ENCODE assay signal across 36 cellular contexts in genomic region chr19:55358493-55358892, GRCh38. TPM values are rescaled to one million over a fixed set of nuclear protein-coding genes. Genes with fewer than 3 reads are reported as not detected.
"Had no signal": no experiment of that assay in that cellular context is flagged by ENCODE, and none has a peak within 500 bp of the region (broad histone marks: within the 10 kb centered on the region; RNA-seq: fewer than 3 reads in every experiment).

No MANE protein-coding gene starts in this region.

- H3K27me3 ChIP-seq: adrenal gland had no signal

- H3K4me3 ChIP-seq: adrenal gland, body of pancreas, breast epithelium had no signal

- H3K9me3 ChIP-seq: adrenal gland, body of pancreas, breast epithelium had no signal

- DNase-seq: activated CD4-positive, alpha-beta memory T cell treated with anti-CD3 and anti-CD28 coated beads, Interleukin-2, amount 10 ng/mL, durations not matched to agents 7 days and 5 days; activated CD4-positive, alpha-beta T cell treated with anti-CD3 and anti-CD28 coated beads for 1 hour; activated CD4-positive, alpha-beta T cell treated with anti-CD3 and anti-CD28 coated beads for 36 hours; activated CD4-positive, alpha-beta T cell treated with anti-CD3 and anti-CD28 coated beads for 48 hours; activated CD4-positive, alpha-beta T cell treated with anti-CD3 and anti-CD28 coated beads, Interleukin-2, amount 10 ng/mL, durations not matched to agents 7 days and 5 days; activated CD4-positive, alpha-beta T cell treated with anti-CD3 and anti-CD28 coated beads, Interleukin-2, amount 50 U/mL, for 48 hours; activated CD4-positive, CD25-positive, alpha-beta regulatory T cell; activated CD8-positive, alpha-beta memory T cell treated with anti-CD3 and anti-CD28 coated beads for 24 hours; activated CD8-positive, alpha-beta memory T cell treated with anti-CD3 and anti-CD28 coated beads, Interleukin-2, amount 10 ng/mL, durations not matched to agents 7 days and 5 days; activated CD8-positive, alpha-beta memory T cell treated with anti-CD3 and anti-CD28 coated beads, Interleukin-2, amount 50 U/mL, for 48 hours; activated CD8-positive, alpha-beta T cell treated with anti-CD3 and anti-CD28 coated beads, Interleukin-2, amount 10 ng/mL, durations not matched to agents 7 days and 5 days; activated effector memory CD4-positive, alpha-beta T cell treated with Interleukin-2 at 50 U/mL for 16 hours; activated gamma-delta T cell treated with Interleukin-2 at 50 U/mL for 16 hours; activated naive CD4-positive, alpha-beta T cell; activated naive CD4-positive, alpha-beta T cell treated with anti-CD3 and anti-CD28 coated beads for 36 hours; activated naive CD4-positive, alpha-beta T cell treated with anti-CD3 and anti-CD28 coated beads, Interleukin-2, amount 50 U/mL, for 16 hours; activated naive CD8-positive, alpha-beta T cell treated with anti-CD3 and anti-CD28 coated beads for 36 hours; activated T-cell treated with anti-CD3 and anti-CD28 coated beads, Interleukin-2, amount 50 U/mL, for 24 hours; activated T-cell treated with anti-CD3 and anti-CD28 coated beads, Interleukin-2, amount 50 U/mL, for 48 hours; amniotic stem cell; aorta; brain microvascular endothelial cell; central memory CD4-positive, alpha-beta T cell; T-helper 1 cell; T-helper 2 cell; T-helper 9 cell; WERI-Rb-1 had no signal

- H3K36me3 ChIP-seq: adrenal gland, brain microvascular endothelial cell, breast epithelium, WERI-Rb-1 had no signal

- H3K27ac ChIP-seq: adrenal gland, body of pancreas, brain microvascular endothelial cell, breast epithelium, WERI-Rb-1 had no signal

- FAIRE-seq: astrocyte had no signal

RNA-seq across cellular contexts. Expression of gene COX6B2, which starts 4.0 kb away (rescaled TPM):
- total RNA-seq: activated CD4-positive, alpha-beta T cell treated with anti-CD3 and anti-CD28 coated beads, Interleukin-2, amount 10 ng/mL, durations not matched to agents 7 days and 5 days; activated naive CD8-positive, alpha-beta T cell treated with anti-CD3 and anti-CD28 coated beads for 36 hours; cardiac septum had no signal
- polyA plus RNA-seq: adrenal gland, aorta had no signal

RNA-seq across cellular contexts. Expression of gene GARIN5B, which starts 4.6 kb away (rescaled TPM):
- total RNA-seq: activated CD4-positive, alpha-beta memory T cell treated with anti-CD3 and anti-CD28 coated beads, Interleukin-2, amount 10 ng/mL, durations not matched to agents 7 days and 5 days; activated CD4-positive, alpha-beta T cell treated with anti-CD3 and anti-CD28 coated beads for 36 hours; activated CD4-positive, alpha-beta T cell treated with anti-CD3 and anti-CD28 coated beads, Interleukin-2, amount 10 ng/mL, durations not matched to agents 7 days and 5 days; activated CD8-positive, alpha-beta memory T cell treated with anti-CD3 and anti-CD28 coated beads, Interleukin-2, amount 10 ng/mL, durations not matched to agents 7 days and 5 days; activated CD8-positive, alpha-beta T cell treated with anti-CD3 and anti-CD28 coated beads, Interleukin-2, amount 10 ng/mL, durations not matched to agents 7 days and 5 days; activated naive CD4-positive, alpha-beta T cell treated with anti-CD3 and anti-CD28 coated beads for 36 hours; activated naive CD4-positive, alpha-beta T cell treated with anti-CD3 and anti-CD28 coated beads, Interleukin-2, amount 50 U/mL, for 72 hours; activated naive CD8-positive, alpha-beta T cell treated with anti-CD3 and anti-CD28 coated beads for 36 hours; activated T-helper 2 cell treated with anti-CD3 and anti-CD28 coated beads, Interferon-gamma antibody, Interleukin-2, Interleukin-4, amounts not matched to agents 10 μg/mL and 5 μg/mL and 100 μg/mL, durations not matched to agents 14 hours and 24 hours and 36 hours; adrenal gland; aorta; body of pancreas; breast epithelium; cardiac septum; cerebellum; WTC11 had no signal
- polyA plus RNA-seq: adrenal gland, aorta had no signal

RNA-seq across cellular contexts. Expression of gene IL11, which starts 11.8 kb away (rescaled TPM):
- total RNA-seq: activated naive CD4-positive, alpha-beta T cell treated with anti-CD3 and anti-CD28 coated beads for 36 hours; activated naive CD8-positive, alpha-beta T cell treated with anti-CD3 and anti-CD28 coated beads for 36 hours; body of pancreas; cardiac septum had no signal

RNA-seq across cellular contexts. Expression of gene TMEM190, which starts 18.1 kb away (rescaled TPM):
- total RNA-seq: activated CD4-positive, alpha-beta memory T cell treated with anti-CD3 and anti-CD28 coated beads, Interleukin-2, amount 10 ng/mL, durations not matched to agents 7 days and 5 days; activated CD4-positive, alpha-beta T cell treated with anti-CD3 and anti-CD28 coated beads for 36 hours; activated CD4-positive, alpha-beta T cell treated with anti-CD3 and anti-CD28 coated beads, Interleukin-2, amount 10 ng/mL, durations not matched to agents 7 days and 5 days; activated CD8-positive, alpha-beta memory T cell treated with anti-CD3 and anti-CD28 coated beads, Interleukin-2, amount 10 ng/mL, durations not matched to agents 7 days and 5 days; activated CD8-positive, alpha-beta T cell treated with anti-CD3 and anti-CD28 coated beads, Interleukin-2, amount 10 ng/mL, durations not matched to agents 7 days and 5 days; activated naive CD4-positive, alpha-beta T cell treated with anti-CD3 and anti-CD28 coated beads for 36 hours; activated naive CD4-positive, alpha-beta T cell treated with anti-CD3 and anti-CD28 coated beads, Interleukin-2, amount 50 U/mL, for 72 hours; activated naive CD8-positive, alpha-beta T cell treated with anti-CD3 and anti-CD28 coated beads for 36 hours; activated T-helper 2 cell treated with anti-CD3 and anti-CD28 coated beads, Interferon-gamma antibody, Interleukin-2, Interleukin-4, amounts not matched to agents 10 μg/mL and 5 μg/mL and 100 μg/mL, durations not matched to agents 14 hours and 24 hours and 36 hours; aorta; body of pancreas; breast epithelium; cardiac septum; cerebellum had no signal
- polyA plus RNA-seq: aorta had no signal
